In genomic region chr16:88748364-88748763, GRCh38 we compare ENCODE assay signal across 14 cellular contexts. TPM values are rescaled to one million over a fixed set of nuclear protein-coding genes. Genes with fewer than 3 reads are reported as not detected.
A peak's percentile ranks its signal among the peaks of the same experiment; 100 is the strongest.
DNase-seq lines count a peak whose midpoint lies in the region; ATAC-seq and TF ChIP-seq lines count a peak whose summit lies in the region.
"Had no signal": no experiment of that assay in that cellular context is flagged by ENCODE, and none has a peak within 500 bp of the region (broad histone marks: within the 10 kb centered on the region; RNA-seq: fewer than 3 reads in every experiment).

No MANE protein-coding gene starts in this region.

- no peaks in the 10 kb centered on the region for H3K9me3 Mint-ChIP-seq in activated CD4-positive, alpha-beta memory T cell treated with anti-CD3 and anti-CD28 coated beads for 36 hours
- H3K9me3 Mint-ChIP-seq in activated CD4-positive, alpha-beta memory T cell treated with anti-CD3 and anti-CD28 coated beads, Interleukin-2, amount 10 ng/mL, durations not matched to agents 7 days and 5 days, result no peaks in the 10 kb centered on the region
- H3K9me3 Mint-ChIP-seq in WTC11, result no peaks in the 10 kb centered on the region
- H3K9me3 Mint-ChIP-seq in memory B cell, result no peaks in the 10 kb centered on the region
- H3K9me3 Mint-ChIP-seq: CD4-positive, CD25-positive, alpha-beta regulatory T cell; HFFc6 had no signal

- no peak for TF ChIP-seq CTCF in WTC11 (IDR thresholded peaks at IDR 0.05)

- H3K4me1 ChIP-seq in stomach smooth muscle (ENCODE audit: control insufficient read depth, insufficient read depth, low read length), result peaks cover 63% of the 10 kb centered on the region

- H3K27ac ChIP-seq in stomach smooth muscle (ENCODE audit: low read length), result peak overlapping the region; percentile 86
- H3K27ac ChIP-seq: 22Rv1 had no signal

- no peak for DNase-seq in activated CD4-positive, alpha-beta memory T cell treated with anti-CD3 and anti-CD28 coated beads for 36 hours
- DNase-seq in activated CD4-positive, alpha-beta memory T cell treated with anti-CD3 and anti-CD28 coated beads, Interleukin-2, amount 10 ng/mL, durations not matched to agents 7 days and 5 days, result no peak
- DNase-seq in WTC11 (ENCODE audit: low spot score) (no peak), memory B cell (ENCODE audit: low spot score in 2 of 2) (no peak), putamen (ENCODE audit: low spot score) (no peak), NCI-H1436 (lab: John Stamatoyannopoulos, UW) (no peak)
- DNase-seq: COR-L47, HFFc6, NCI-H1417 treated with DMSO at 0.1 percent for 48 hours, NCI-H345 had no signal

- H3K4me1 Mint-ChIP-seq in activated CD4-positive, alpha-beta memory T cell treated with anti-CD3 and anti-CD28 coated beads for 36 hours (ENCODE audit: low read depth), result peaks cover 30% of the 10 kb centered on the region
- peaks cover 40% of the 10 kb centered on the region for H3K4me1 Mint-ChIP-seq in activated CD4-positive, alpha-beta memory T cell treated with anti-CD3 and anti-CD28 coated beads, Interleukin-2, amount 10 ng/mL, durations not matched to agents 7 days and 5 days
- H3K4me1 Mint-ChIP-seq in WTC11 (peaks cover 14% of the 10 kb centered on the region), memory B cell (peaks cover 32% of the 10 kb centered on the region)

- H3K4me3 ChIP-seq in stomach smooth muscle (ENCODE audit: low read length in 2 of 2), result no peak overlapping the region

- H3K36me3 ChIP-seq in stomach smooth muscle (ENCODE audit: control insufficient read depth in 2 of 2, insufficient read depth in 2 of 2, low read length in 2 of 2), result peaks cover 3% of the 10 kb centered on the region in 2 donors

- H3K9me3 ChIP-seq in stomach smooth muscle (ENCODE audit: control insufficient read depth in 2 of 2, low read length in 2 of 2), result no peaks in the 10 kb centered on the region

- CTCF ChIA-PET in activated CD4-positive, alpha-beta memory T cell treated with anti-CD3 and anti-CD28 coated beads for 36 hours (lab: Charles Lee), result interaction anchor here (3.8 to 6.6 kb wide), 2 partner anchors 12 to 34 kb away, joined by 52 to 69 read pairs; partner anchors contain the start of gene PIEZO1
- CTCF ChIA-PET in activated CD4-positive, alpha-beta memory T cell treated with anti-CD3 and anti-CD28 coated beads, Interleukin-2, amount 10 ng/mL, durations not matched to agents 7 days and 5 days (lab: Charles Lee), result interaction anchor here (0.6 to 4.3 kb wide), 4 partner anchors 11 to 48 kb away, joined by 3 to 24 read pairs (median 12); no protein-coding TSS in a partner anchor
- CTCF ChIA-PET in WTC11 (lab: Charles Lee), result interaction anchor here (0.7 to 5.3 kb wide), 6 partner anchors 11 to 36 kb away, joined by 3 to 80 read pairs (median 8); no protein-coding TSS in a partner anchor

- H3K27me3 ChIP-seq in stomach smooth muscle (ENCODE audit: control insufficient read depth in 1 of 2, insufficient read depth in 2 of 2, low read length in 2 of 2), result no peaks in the 10 kb centered on the region

- H3K27me3 Mint-ChIP-seq in activated CD4-positive, alpha-beta memory T cell treated with anti-CD3 and anti-CD28 coated beads for 36 hours, result no peaks in the 10 kb centered on the region
- no peaks in the 10 kb centered on the region for H3K27me3 Mint-ChIP-seq in activated CD4-positive, alpha-beta memory T cell treated with anti-CD3 and anti-CD28 coated beads, Interleukin-2, amount 10 ng/mL, durations not matched to agents 7 days and 5 days
- H3K27me3 Mint-ChIP-seq in WTC11 (ENCODE audit: low read depth) (no peaks in the 10 kb centered on the region), memory B cell (no peaks in the 10 kb centered on the region)
- H3K27me3 Mint-ChIP-seq: CD4-positive, CD25-positive, alpha-beta regulatory T cell had no signal

- intact Hi-C loops in activated CD4-positive, alpha-beta memory T cell treated with anti-CD3 and anti-CD28 coated beads for 36 hours (cut with micrococcal nuclease), result loop anchor here (5.0 kb wide), 1 partner anchor 46 kb away; no protein-coding TSS in a partner anchor

- peaks cover 4% of the 10 kb centered on the region for H3K36me3 Mint-ChIP-seq in activated CD4-positive, alpha-beta memory T cell treated with anti-CD3 and anti-CD28 coated beads for 36 hours
- H3K36me3 Mint-ChIP-seq in activated CD4-positive, alpha-beta memory T cell treated with anti-CD3 and anti-CD28 coated beads, Interleukin-2, amount 10 ng/mL, durations not matched to agents 7 days and 5 days (ENCODE audit: low read depth), result peaks cover 13% of the 10 kb centered on the region
- H3K36me3 Mint-ChIP-seq in WTC11 (no peaks in the 10 kb centered on the region), memory B cell (no peaks in the 10 kb centered on the region)
- H3K36me3 Mint-ChIP-seq: CD4-positive, CD25-positive, alpha-beta regulatory T cell had no signal

- no peak overlapping the region for H3K9ac ChIP-seq in stomach smooth muscle (ENCODE audit: low read length in 2 of 2)

- ATAC-seq in WTC11 (no peak), memory B cell (ENCODE audit: low read depth) (no peak), GM18909 (IDR thresholded peaks at IDR 0.05; ENCODE audit: poor library complexity, unreplicated experiment) (no peak)

- H3K4me3 Mint-ChIP-seq in activated CD4-positive, alpha-beta memory T cell treated with anti-CD3 and anti-CD28 coated beads for 36 hours, result no peak overlapping the region
- H3K4me3 Mint-ChIP-seq in activated CD4-positive, alpha-beta memory T cell treated with anti-CD3 and anti-CD28 coated beads, Interleukin-2, amount 10 ng/mL, durations not matched to agents 7 days and 5 days, result no peak overlapping the region
- H3K4me3 Mint-ChIP-seq in WTC11 (no peak overlapping the region), memory B cell (no peak overlapping the region)
- H3K4me3 Mint-ChIP-seq: CD4-positive, CD25-positive, alpha-beta regulatory T cell; HFFc6 had no signal

- H3K27ac Mint-ChIP-seq in activated CD4-positive, alpha-beta memory T cell treated with anti-CD3 and anti-CD28 coated beads for 36 hours, result peak overlapping the region; percentile 28
- H3K27ac Mint-ChIP-seq in activated CD4-positive, alpha-beta memory T cell treated with anti-CD3 and anti-CD28 coated beads, Interleukin-2, amount 10 ng/mL, durations not matched to agents 7 days and 5 days, result no peak overlapping the region
- H3K27ac Mint-ChIP-seq in WTC11, result no peak overlapping the region
- H3K27ac Mint-ChIP-seq in memory B cell, result peak overlapping the region; percentile 53
- H3K27ac Mint-ChIP-seq: HFFc6 had no signal

- POLR2A ChIA-PET in activated CD4-positive, alpha-beta memory T cell treated with anti-CD3 and anti-CD28 coated beads for 36 hours (lab: Charles Lee), result interaction anchor here (0.7 kb wide), 1 partner anchor 19 kb away, joined by 4 read pairs; no protein-coding TSS in a partner anchor
- POLR2A ChIA-PET in activated CD4-positive, alpha-beta memory T cell treated with anti-CD3 and anti-CD28 coated beads, Interleukin-2, amount 10 ng/mL, durations not matched to agents 7 days and 5 days (lab: Charles Lee), result interaction anchor here (2.5 kb wide), 1 partner anchor 33 kb away, joined by 11 read pairs; no protein-coding TSS in a partner anchor
- POLR2A ChIA-PET in WTC11 (lab: Charles Lee), result interaction anchor here (0.7 kb wide), 1 partner anchor 25 kb away, joined by 3 read pairs; no protein-coding TSS in a partner anchor

TF ChIP-seq in WTC11, 78 proteins besides CTCF, POLR2A, EP300 and RAD21 (continues in another document):
- no peak for TF ChIP-seq NR3C1 (CRISPR knock-in tag; conservative IDR thresholded peaks at IDR 0.05; ENCODE audit: low read depth)
- TF ChIP-seq FOXP1 (CRISPR knock-in tag; IDR thresholded peaks at IDR 0.05; ENCODE audit: borderline replicate concordance), result peak; percentile 57; the same call in 1 of the 2 replicates
- TF ChIP-seq EMX1 (CRISPR knock-in tag; IDR thresholded peaks at IDR 0.05), result no peak
- no peak for TF ChIP-seq HMGXB4 (CRISPR knock-in tag; IDR thresholded peaks at IDR 0.05)
- 0 out of 2 replicates have a peak, but pooled peaks have one; percentile 9 for TF ChIP-seq NFYB (CRISPR knock-in tag; conservative IDR thresholded peaks at IDR 0.05; ENCODE audit: low read depth)

RNA-seq across cellular contexts. Expression of gene PIEZO1, which starts 36.7 kb away (rescaled TPM):
- total RNA-seq in activated CD4-positive, alpha-beta memory T cell treated with anti-CD3 and anti-CD28 coated beads for 36 hours, result 100 to 1,000 TPM; 221 to 234 TPM
- total RNA-seq in activated CD4-positive, alpha-beta memory T cell treated with anti-CD3 and anti-CD28 coated beads, Interleukin-2, amount 10 ng/mL, durations not matched to agents 7 days and 5 days, result 100 to 1,000 TPM; 308 to 323 TPM
- 68.3 to 75.1 TPM (median 71.3 TPM) in 3 replicates for total RNA-seq in WTC11 (2021)

RNA-seq across cellular contexts. Expression of gene CTU2, which starts 42.1 kb away (rescaled TPM):
- 10 to 100 TPM; 38.0 to 41.6 TPM for total RNA-seq in activated CD4-positive, alpha-beta memory T cell treated with anti-CD3 and anti-CD28 coated beads for 36 hours
- total RNA-seq in activated CD4-positive, alpha-beta memory T cell treated with anti-CD3 and anti-CD28 coated beads, Interleukin-2, amount 10 ng/mL, durations not matched to agents 7 days and 5 days, result 10 to 100 TPM; 16.5 to 17.3 TPM
- 42.1 to 52.4 TPM (median 43.7 TPM) in 3 replicates for total RNA-seq in WTC11 (2021)

RNA-seq across cellular contexts. Expression of gene RNF166, which starts 42.2 kb away (rescaled TPM):
- 10 to 100 TPM; 46.4 to 55.6 TPM for total RNA-seq in activated CD4-positive, alpha-beta memory T cell treated with anti-CD3 and anti-CD28 coated beads for 36 hours
- total RNA-seq in activated CD4-positive, alpha-beta memory T cell treated with anti-CD3 and anti-CD28 coated beads, Interleukin-2, amount 10 ng/mL, durations not matched to agents 7 days and 5 days, result 100 to 1,000 TPM; 155 to 156 TPM
- total RNA-seq in WTC11 (2021), result 38.5 to 46.2 TPM (median 40.5 TPM) in 3 replicates

RNA-seq across cellular contexts. Expression of gene CDT1, which starts 55.2 kb away (rescaled TPM):
- total RNA-seq in activated CD4-positive, alpha-beta memory T cell treated with anti-CD3 and anti-CD28 coated beads for 36 hours, result 100 to 1,000 TPM; 169 to 183 TPM
- total RNA-seq in activated CD4-positive, alpha-beta memory T cell treated with anti-CD3 and anti-CD28 coated beads, Interleukin-2, amount 10 ng/mL, durations not matched to agents 7 days and 5 days, result 100 to 1,000 TPM; 133 to 137 TPM
- total RNA-seq in WTC11 (2021), result 142 to 154 TPM (median 149 TPM) in 3 replicates

Comparison
In these comparisons a context has a peak if more than half of its experiments do, and no peak if none do; other contexts are left out.
1. H3K27ac Mint-ChIP-seq: peak in activated CD4-positive, alpha-beta memory T cell treated with anti-CD3 and anti-CD28 coated beads for 36 hours (single experiment) and memory B cell (single experiment); none in activated CD4-positive, alpha-beta memory T cell treated with anti-CD3 and anti-CD28 coated beads, Interleukin-2, amount 10 ng/mL, durations not matched to agents 7 days and 5 days (single experiment) and WTC11 (single experiment).